ENCODE assay signal across 7 cellular contexts in genomic region chr1:31183927-31184554, GRCh38. TPM values are rescaled to one million over a fixed set of nuclear protein-coding genes. Genes with fewer than 3 reads are reported as not detected.
A peak's percentile ranks its signal among the peaks of the same experiment; 100 is the strongest.
DNase-seq lines count a peak whose midpoint lies in the region; ATAC-seq and TF ChIP-seq lines count a peak whose summit lies in the region.

No MANE protein-coding gene starts in this region.

- no peaks in the 10 kb centered on the region for H3K9me3 ChIP-seq in Peyer's patch
- H3K9me3 ChIP-seq in mammary epithelial cell (replicated peaks; ENCODE audit: insufficient read depth, low read length) = no peaks in the 10 kb centered on the region
- H3K9me3 ChIP-seq in upper lobe of right lung = no peaks in the 10 kb centered on the region

- H3K4me3 ChIP-seq in Jurkat, Clone E6-1 (ENCODE audit: low read length) = no peak overlapping the region
- no peak overlapping the region for H3K4me3 ChIP-seq in Peyer's patch
- no peak overlapping the region for H3K4me3 ChIP-seq in mammary epithelial cell (replicated peaks in 1 of 3; ENCODE audit: insufficient read depth in 1 of 3, low read depth in 2 of 3, low read length in 3 of 3)
- no peak overlapping the region for H3K4me3 ChIP-seq in upper lobe of right lung

- dilution Hi-C loops in mammary epithelial cell (cut with HindIII; ENCODE audit: low sequenced_read_pairs) = loop anchor here (25.0 kb wide), 1 partner anchor 353 kb away; no protein-coding TSS in a partner anchor

- H3K27me3 Mint-ChIP-seq in memory B cell = peaks cover 25% of the 10 kb centered on the region

- no peak overlapping the region for H2AFZ ChIP-seq in mammary epithelial cell (ENCODE audit: low read depth, low read length)

- DNase-seq in Daoy (ENCODE audit: low read depth) (peak; percentile 35), Peyer's patch (peak in 2 of 3 donors; percentile 23 to 76), mammary epithelial cell (no peak), memory B cell (ENCODE audit: low spot score in 2 of 2) (peak; percentile 32 to 47), upper lobe of right lung (no peak)
- DNase-seq in Jurkat, Clone E6-1 (ENCODE audit: low read depth, low spot score) = peak; percentile 39

- no peak for TF ChIP-seq POLR2A in Peyer's patch (IDR thresholded peaks at IDR 0.05)

- H4K20me1 ChIP-seq in mammary epithelial cell (ENCODE audit: insufficient read depth, low read length) = no peaks in the 10 kb centered on the region

- ATAC-seq in memory B cell (ENCODE audit: low read depth) = peak; percentile 27
- ATAC-seq in upper lobe of right lung = peak; percentile 19
- no peak for ATAC-seq in GM21381 (IDR thresholded peaks at IDR 0.05; ENCODE audit: unreplicated experiment)

- H3K9ac ChIP-seq in mammary epithelial cell (ENCODE audit: insufficient read depth, low read length) = no peak overlapping the region

- intact Hi-C loops in mammary epithelial cell (cut with micrococcal nuclease) (loop anchor here (1.0 to 2.0 kb wide), 4 partner anchors 91 to 605 kb away; no protein-coding TSS in a partner anchor), upper lobe of right lung (cut with DNase I) (no loop called here)

- no TSS peak for BruUV-seq in mammary epithelial cell (replicated peaks; lab: Mats Ljungman, UMichigan)

- H3K36me3 Mint-ChIP-seq in memory B cell = no peaks in the 10 kb centered on the region

- peaks cover 0 to 18% (median 5%) of the 10 kb centered on the region in 4 donors for H3K4me1 ChIP-seq in Peyer's patch
- H3K4me1 ChIP-seq in mammary epithelial cell (ENCODE audit: insufficient read depth, low read length) = peaks cover 13% of the 10 kb centered on the region
- peaks cover 14% of the 10 kb centered on the region for H3K4me1 ChIP-seq in upper lobe of right lung

- in situ Hi-C loops in mammary epithelial cell (cut with MboI; ENCODE audit: low sequenced_read_pairs in 2 of 2) = loop anchor here in 1 of 2 donors (10.0 kb wide), 2 partner anchors 151 to 361 kb away; no protein-coding TSS in a partner anchor

- no peak overlapping the region for H3K27ac Mint-ChIP-seq in memory B cell

- no peaks in the 10 kb centered on the region for H3K79me2 ChIP-seq in mammary epithelial cell (ENCODE audit: insufficient read depth, low read length)

- H3K27ac ChIP-seq in Peyer's patch (no peak overlapping the region), mammary epithelial cell (ENCODE audit: insufficient read depth, low read depth, low read length) (no peak overlapping the region), upper lobe of right lung (no peak overlapping the region)

- no peak overlapping the region for H3K4me2 ChIP-seq in mammary epithelial cell (ENCODE audit: insufficient read depth, low read depth, low read length)

- no peaks in the 10 kb centered on the region for H3K27me3 ChIP-seq in Peyer's patch
- no peaks in the 10 kb centered on the region for H3K27me3 ChIP-seq in mammary epithelial cell (ENCODE audit: insufficient read depth, low read length)
- peaks cover 17% of the 10 kb centered on the region for H3K27me3 ChIP-seq in upper lobe of right lung

- WGBS in mammary epithelial cell (ENCODE audit: low coverage, missing lambda C conversion rate) = 57% methylated on average over 4 of the region's 6 CpGs

- TF ChIP-seq CTCF in Peyer's patch (IDR thresholded peaks at IDR 0.05) (peak in 5 of 6 experiments; percentile 28 to 75 (median 71)), mammary epithelial cell (conservative IDR thresholded peaks at IDR 0.05 in 1 of 2, IDR thresholded peaks at IDR 0.05 in 1 of 2; ENCODE audit: extremely low read depth in 1 of 2, insufficient read depth in 1 of 2, low read depth in 1 of 2, low read length in 2 of 2) (peak; percentile 88 to 91), upper lobe of right lung (IDR thresholded peaks at IDR 0.05) (peak; percentile 69)

- peaks cover 6% of the 10 kb centered on the region for H3K4me1 Mint-ChIP-seq in memory B cell

- H3K36me3 ChIP-seq in Peyer's patch (no peaks in the 10 kb centered on the region), mammary epithelial cell (ENCODE audit: insufficient read depth, low read length) (no peaks in the 10 kb centered on the region), upper lobe of right lung (no peaks in the 10 kb centered on the region)

- CTCF ChIA-PET in mammary epithelial cell (lab: Charles Lee; ENCODE audit: low non-redundant PET) = interaction anchor here (0.5 to 1.0 kb wide), 5 partner anchors 96 to 394 kb away, joined by 3 to 7 read pairs (median 4); no protein-coding TSS in a partner anchor

- H3K4me3 Mint-ChIP-seq in memory B cell = no peak overlapping the region

- no peaks in the 10 kb centered on the region for H3K9me3 Mint-ChIP-seq in memory B cell

RNA-seq across cellular contexts. Expression of gene NKAIN1, which starts 55.6 kb away (rescaled TPM):
- 0.27 and 0.63 TPM in 2 replicates for total RNA-seq in Daoy (2014; rRNA removed; shearing (Covaris generic))
- 0.44 TPM for polyA plus RNA-seq in Jurkat, Clone E6-1 (2012; ENCODE audit: insufficient read depth, insufficient read length)
- total RNA-seq in Peyer's patch = not detected
- total RNA-seq in mammary epithelial cell = under 1 TPM in 1 of 2 donors, not detected in 1; under 0.01 TPM
- polyA plus RNA-seq in mammary epithelial cell = 0.12 TPM
- polyA minus RNA-seq in mammary epithelial cell = not detected
- not detected for total RNA-seq in upper lobe of right lung

Comparison
In these comparisons a context has a peak if more than half of its experiments do, and no peak if none do; other contexts are left out.
1. DNase-seq: peak in Daoy (single experiment), Jurkat, Clone E6-1 (single experiment), Peyer's patch (2 of 3) and memory B cell (2 of 2); none in mammary epithelial cell (single experiment) and upper lobe of right lung (single experiment).
2. Peak in every context shown above with its lines, with median percentiles within 50 percentile points of each other: CTCF ChIP-seq.